Comparison of ENCODE assay signal across 8 cellular contexts in the genomic region with DNA sequence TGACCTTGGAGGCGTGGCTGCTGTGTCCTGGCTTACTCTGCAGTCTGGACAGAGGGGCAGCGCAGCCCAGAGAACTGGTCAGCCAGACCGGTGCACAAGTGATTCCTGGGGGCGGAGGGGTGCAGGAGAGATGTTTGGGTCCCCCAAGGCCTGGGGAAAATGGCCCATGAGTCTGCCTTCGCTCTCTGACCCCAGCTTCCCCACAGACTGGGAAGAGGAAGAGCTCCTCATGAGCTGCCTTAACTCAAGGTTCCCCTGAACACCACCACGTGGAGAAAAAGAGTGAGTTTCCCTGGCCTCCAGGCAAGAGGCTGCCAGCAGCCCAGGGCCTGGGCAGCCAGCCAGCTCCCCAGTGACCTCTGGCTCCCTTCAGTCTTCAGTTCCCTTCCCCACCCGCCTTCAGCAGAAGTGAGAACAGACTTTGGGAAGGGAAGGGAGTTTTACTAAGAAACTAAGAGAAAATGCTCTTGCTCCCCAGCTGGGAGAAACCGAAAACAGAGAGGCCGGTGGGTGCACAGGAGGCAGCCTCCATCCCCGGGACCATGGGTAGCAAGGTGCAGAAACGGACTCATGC. TPM values are rescaled to one million over a fixed set of nuclear protein-coding genes. Genes with fewer than 3 reads are reported as not detected.
DNase-seq lines count a peak whose midpoint lies in the region; ATAC-seq, FAIRE-seq and TF ChIP-seq lines count a peak whose summit lies in the region.

No MANE protein-coding gene starts in this region.

- peaks cover 76% of the 10 kb centered on the region for H3K4me1 ChIP-seq in GM12878 (ENCODE audit: control insufficient read depth, insufficient read depth, low read length)
- H3K4me1 ChIP-seq in tibial artery, result peaks cover 0 to 34% (median 28%) of the 10 kb centered on the region in 4 donors

- H4K20me1 ChIP-seq in GM12878 (ENCODE audit: control insufficient read depth, insufficient read depth), result no peaks in the 10 kb centered on the region

- BruUV-seq in GM12878 (replicated peaks; lab: Mats Ljungman, UMichigan), result no TSS peak

- RAD21 ChIA-PET in GM12878 (lab: Charles Lee; ENCODE audit: unreplicated experiment), result interaction anchor here (0.9 to 3.3 kb wide), 13 partner anchors 10 to 124 kb away, joined by 3 to 29 read pairs (median 4); a partner anchor contains a TSS

- CTCF ChIA-PET in GM12878 (lab: Yijun Ruan, JAX), result interaction anchor here (0.7 to 5.0 kb wide), 9 partner anchors 9 to 107 kb away, joined by 3 to 51 read pairs (median 5); no protein-coding TSS in a partner anchor

- H3K36me3 ChIP-seq in GM12878 (ENCODE audit: control insufficient read depth in 2 of 2, insufficient read depth in 2 of 2, low read length in 1 of 2) (peaks cover 0 to 5% of the 10 kb centered on the region in 2 experiments; a peak in 3 of 4 replicates), tibial artery (no peaks in the 10 kb centered on the region)

- peaks cover 6% of the 10 kb centered on the region for H3K79me2 ChIP-seq in GM12878 (ENCODE audit: control insufficient read depth, insufficient read depth, low read length)

- peak overlapping the region; percentile 57 for H3K4me2 ChIP-seq in GM12878 (ENCODE audit: control insufficient read depth, insufficient read depth)

- FAIRE-seq in GM12878 (lab: Jason Lieb, UNC), result peak; percentile 54

- in situ Hi-C loops in GM12878 (cut with MboI), result no loop called here

- H2AFZ ChIP-seq in GM12878 (ENCODE audit: control insufficient read depth, low read depth, low read length), result no peak overlapping the region

- no peak for TF ChIP-seq EP300 in GM12878 (IDR thresholded peaks at IDR 0.05; ENCODE audit: borderline replicate concordance in 1 of 2, control insufficient read depth in 1 of 2, low read depth in 2 of 2, low read length in 2 of 2)

- 47% methylated on average over 11 of the region's 11 CpGs for WGBS in GM12878 (ENCODE audit: insufficient coverage, insufficient replicate concordance, low lambda C conversion rate, missing lambda C conversion rate)

- H3K9me3 ChIP-seq in GM12878 (replicated peaks; ENCODE audit: control insufficient read depth, insufficient read depth, low read length), result no peaks in the 10 kb centered on the region
- no peaks in the 10 kb centered on the region for H3K9me3 ChIP-seq in tibial artery

- peak overlapping the region; percentile 40 for H3K9ac ChIP-seq in GM12878 (ENCODE audit: control insufficient read depth, insufficient read depth, low read length)

- no peak for TF ChIP-seq RAD21 in GM12878 (IDR thresholded peaks at IDR 0.05; ENCODE audit: insufficient read depth, low read depth, low read length)

- H3K27me3 ChIP-seq in GM12878 (replicated peaks in 1 of 2; ENCODE audit: control insufficient read depth in 2 of 2, insufficient read depth in 2 of 2, low read length in 1 of 2) (no peaks in the 10 kb centered on the region), tibial artery (peaks cover 0 to 25% of the 10 kb centered on the region in 2 donors)

- ATAC-seq in GM12878 (peak; percentile 2; the same call in 1 of the 3 replicates), GM21825 (IDR thresholded peaks at IDR 0.05; ENCODE audit: unreplicated experiment) (no peak)

- DNase-seq in COR-L47 (lab: John Stamatoyannopoulos, UW), result peak; percentile 43
- DNase-seq in LHCN-M2 (ENCODE audit: low read depth), result peak; percentile 48
- DNase-seq in GM12878 (ENCODE audit: low read depth, low spot score), result no peak
- DNase-seq in left kidney (ENCODE audit: low read depth, low spot score), result peak; percentile 75
- DNase-seq in tibial artery, result peak; percentile 77 to 90
- no peak for DNase-seq in NCI-H2029 treated with DMSO at 0.1 percent for 48 hours (lab: John Stamatoyannopoulos, UW)
- DNase-seq in stimulated activated CD4-positive, alpha-beta T cell treated with anti-CD3 and anti-CD28 coated beads, Interleukin-2, amount 100 ng/mL, for 48 hours, result no peak

- H3K4me3 ChIP-seq in GM12878 (no peak overlapping the region), tibial artery (no peak overlapping the region)

- peak overlapping the region; percentile 77 for H3K27ac ChIP-seq in GM12878 (ENCODE audit: control insufficient read depth, insufficient read depth)
- H3K27ac ChIP-seq in tibial artery, result peak overlapping the region in 1 of 2 donors; percentile 35

- SMC1A ChIA-PET in GM12878 (lab: Charles Lee; ENCODE audit: uncharacterized antibody, unreplicated experiment), result interaction anchor here (0.7 to 1.9 kb wide), 12 partner anchors 8 to 39 kb away, joined by 3 to 9 read pairs (median 4); a partner anchor contains a TSS

- intact Hi-C loops in GM12878 (cut with micrococcal nuclease; ENCODE audit: unreplicated experiment) (no loop called here), tibial artery (cut with DNase I; ENCODE audit: low total_unique reads) (no loop called here)

- TF ChIP-seq POLR2A in GM12878 (IDR thresholded peaks at IDR 0.05; ENCODE audit: low read depth, low read length), result 0 out of 2 replicates have a peak, but pooled peaks have one; percentile 2

- POLR2A ChIA-PET in GM12878 (lab: Charles Lee), result interaction anchor here (0.9 to 5.1 kb wide), 13 partner anchors 9 to 34 kb away, joined by 3 to 37 read pairs (median 10); a partner anchor contains a TSS

- TF ChIP-seq CTCF in GM12878 (IDR thresholded peaks at IDR 0.05 in 2 of 3, conservative IDR thresholded peaks at IDR 0.05 in 1 of 3; ENCODE audit: control insufficient read depth in 2 of 3, extremely low read depth in 1 of 3, insufficient read depth in 1 of 3, low read depth in 3 of 3, low read length in 3 of 3), result no peak
- peak in 1 of 2 experiments; percentile 9 for TF ChIP-seq CTCF in tibial artery (IDR thresholded peaks at IDR 0.05)

RNA-seq across cellular contexts. Expression of a gene that starts 2.0 kb away (rescaled TPM):
- total RNA-seq in LHCN-M2 (2014; rRNA removed) (not detected in 2 replicates), GM12878 (2014; rRNA removed) (2.1 and 5.9 TPM in 2 replicates), GM12878 (2014; rRNA removed; fragmentation: Illumina TruSeq; extraction: Trizol) (1.6 and 1.9 TPM in 2 replicates), GM12878 (2021) (3.1 and 4.4 TPM in 2 replicates)
- not detected for polyA plus RNA-seq in LHCN-M2 (2012)
- 3.6 and 5.5 TPM in 2 replicates for total RNA-seq in GM12878 (2013; cell fraction: nucleolus; rRNA removed)
- polyA plus RNA-seq in GM12878 (2011; ENCODE audit: low read depth), result 1.5 TPM
- polyA plus RNA-seq in GM12878 (2011; rRNA removed) (2.2 and 3.5 TPM in 2 replicates), GM12878 (2014; fragmentation: Illumina TruSeq; extraction: Trizol) (0.22 and 1.4 TPM in 2 replicates), GM12878 (2014; fragmentation: Nextera tagmentation; extraction: Ambion mirVana) (under 1 TPM; 0.20 to 0.48 TPM), GM12878 (2014; rRNA removed) (4.8 and 5.6 TPM in 2 replicates), GM12878 (2016; fragmentation: Nextera tagmentation; extraction: Ambion mirVana) (1 to 10 TPM; 3.0 to 4.5 TPM)
- polyA plus RNA-seq in GM12878 (2011; cell fraction: cytosol; rRNA removed), result 4.1 and 4.5 TPM in 2 replicates
- polyA plus RNA-seq in GM12878 (2011; cell fraction: nucleus; rRNA removed), result 5.0 and 11.8 TPM in 2 replicates
- polyA plus RNA-seq in GM12878 (2012), result 3.6 and 6.7 TPM in 2 replicates
- 2.9 and 5.1 TPM in 2 replicates for polyA minus RNA-seq in GM12878 (2011; rRNA and poly(A)+ RNA removed)
- 2.7 TPM in 1 of 2 replicates, not detected in the other for polyA minus RNA-seq in GM12878 (2011; cell fraction: cytosol; rRNA and poly(A)+ RNA removed)
- 0.36 and 4.7 TPM in 2 replicates for polyA minus RNA-seq in GM12878 (2011; cell fraction: nucleus; rRNA and poly(A)+ RNA removed)

RNA-seq across cellular contexts. Expression of a gene that starts 13.7 kb away (rescaled TPM):
- total RNA-seq in LHCN-M2 (2014; rRNA removed), result not detected in 2 replicates
- polyA plus RNA-seq in LHCN-M2 (2012), result not detected
- total RNA-seq in GM12878 (2013; cell fraction: nucleolus; rRNA removed), result 310 and 316 TPM in 2 replicates
- 40.9 and 41.9 TPM in 2 replicates for total RNA-seq in GM12878 (2014; rRNA removed)
- 22.2 and 25.4 TPM in 2 replicates for total RNA-seq in GM12878 (2014; rRNA removed; fragmentation: Illumina TruSeq; extraction: Trizol)
- 120 and 128 TPM in 2 replicates for total RNA-seq in GM12878 (2021)
- polyA plus RNA-seq in GM12878 (2011; ENCODE audit: low read depth), result 110 TPM
- 19.5 and 36.5 TPM in 2 replicates for polyA plus RNA-seq in GM12878 (2011; rRNA removed)
- polyA plus RNA-seq in GM12878 (2011; cell fraction: cytosol; rRNA removed), result 62.8 and 67.7 TPM in 2 replicates
- 353 and 365 TPM in 2 replicates for polyA plus RNA-seq in GM12878 (2011; cell fraction: nucleus; rRNA removed)
- 116 and 163 TPM in 2 replicates for polyA plus RNA-seq in GM12878 (2012)
- 16.7 and 45.9 TPM in 2 replicates for polyA plus RNA-seq in GM12878 (2014; fragmentation: Illumina TruSeq; extraction: Trizol)
- 1 to 10 TPM; 2.7 to 8.4 TPM for polyA plus RNA-seq in GM12878 (2014; fragmentation: Nextera tagmentation; extraction: Ambion mirVana)
- polyA plus RNA-seq in GM12878 (2014; rRNA removed), result 118 and 129 TPM in 2 replicates
- 10 to 100 TPM; 38.2 to 48.1 TPM for polyA plus RNA-seq in GM12878 (2016; fragmentation: Nextera tagmentation; extraction: Ambion mirVana)
- 87.9 and 94.3 TPM in 2 replicates for polyA minus RNA-seq in GM12878 (2011; rRNA and poly(A)+ RNA removed)
- 17.8 and 22.5 TPM in 2 replicates for polyA minus RNA-seq in GM12878 (2011; cell fraction: cytosol; rRNA and poly(A)+ RNA removed)
- 96.8 and 128 TPM in 2 replicates for polyA minus RNA-seq in GM12878 (2011; cell fraction: nucleus; rRNA and poly(A)+ RNA removed)

RNA-seq across cellular contexts. Expression of a gene that starts 15.7 kb away (rescaled TPM):
- total RNA-seq in LHCN-M2 (2014; rRNA removed) (0.11 TPM in 1 of 2 replicates, not detected in the other), GM12878 (2014; rRNA removed) (104 and 117 TPM in 2 replicates), GM12878 (2014; rRNA removed; fragmentation: Illumina TruSeq; extraction: Trizol) (34.2 and 39.1 TPM in 2 replicates), GM12878 (2021) (206 and 232 TPM in 2 replicates)
- 0.52 TPM for polyA plus RNA-seq in LHCN-M2 (2012)
- 479 and 553 TPM in 2 replicates for total RNA-seq in GM12878 (2013; cell fraction: nucleolus; rRNA removed)
- polyA plus RNA-seq in GM12878 (2011; ENCODE audit: low read depth), result 47.5 TPM
- polyA plus RNA-seq in GM12878 (2011; rRNA removed) (25.6 and 38.0 TPM in 2 replicates), GM12878 (2014; fragmentation: Illumina TruSeq; extraction: Trizol) (2.0 and 20.0 TPM in 2 replicates), GM12878 (2014; fragmentation: Nextera tagmentation; extraction: Ambion mirVana) (10 to 100 TPM in 1 of 2 experiments, 1 to 10 TPM in 1; 1.9 to 11.5 TPM), GM12878 (2014; rRNA removed) (136 and 153 TPM in 2 replicates), GM12878 (2016; fragmentation: Nextera tagmentation; extraction: Ambion mirVana) (10 to 100 TPM; 82.0 to 94.4 TPM)
- polyA plus RNA-seq in GM12878 (2011; cell fraction: cytosol; rRNA removed), result 39.0 and 65.3 TPM in 2 replicates
- polyA plus RNA-seq in GM12878 (2011; cell fraction: nucleus; rRNA removed), result 658 and 780 TPM in 2 replicates
- polyA plus RNA-seq in GM12878 (2012), result 192 and 207 TPM in 2 replicates
- polyA minus RNA-seq in GM12878 (2011; rRNA and poly(A)+ RNA removed), result 24.9 and 76.7 TPM in 2 replicates
- 38.3 and 48.8 TPM in 2 replicates for polyA minus RNA-seq in GM12878 (2011; cell fraction: cytosol; rRNA and poly(A)+ RNA removed)
- polyA minus RNA-seq in GM12878 (2011; cell fraction: nucleus; rRNA and poly(A)+ RNA removed), result 152 and 216 TPM in 2 replicates

RNA-seq across cellular contexts. Expression of a gene that starts 24.1 kb away (rescaled TPM):
- total RNA-seq in LHCN-M2 (2014; rRNA removed), result 0.45 and 1.6 TPM in 2 replicates
- polyA plus RNA-seq in LHCN-M2 (2012), result 8.3 TPM
- total RNA-seq in GM12878 (2013; cell fraction: nucleolus; rRNA removed), result 161 and 167 TPM in 2 replicates
- 189 and 212 TPM in 2 replicates for total RNA-seq in GM12878 (2014; rRNA removed)
- total RNA-seq in GM12878 (2014; rRNA removed; fragmentation: Illumina TruSeq; extraction: Trizol), result 112 and 126 TPM in 2 replicates
- total RNA-seq in GM12878 (2021), result 291 and 310 TPM in 2 replicates
- 105 TPM for polyA plus RNA-seq in GM12878 (2011; ENCODE audit: low read depth)
- polyA plus RNA-seq in GM12878 (2011; rRNA removed), result 134 and 329 TPM in 2 replicates
- polyA plus RNA-seq in GM12878 (2011; cell fraction: cytosol; rRNA removed), result 630 and 860 TPM in 2 replicates
- polyA plus RNA-seq in GM12878 (2011; cell fraction: nucleus; rRNA removed), result 304 and 332 TPM in 2 replicates
- polyA plus RNA-seq in GM12878 (2012), result 386 and 393 TPM in 2 replicates
- 69.3 and 212 TPM in 2 replicates for polyA plus RNA-seq in GM12878 (2014; fragmentation: Illumina TruSeq; extraction: Trizol)
- polyA plus RNA-seq in GM12878 (2014; fragmentation: Nextera tagmentation; extraction: Ambion mirVana), result 10 to 100 TPM in 1 of 2 experiments, 1 to 10 TPM in 1; 4.4 to 28.8 TPM
- polyA plus RNA-seq in GM12878 (2014; rRNA removed), result 310 and 312 TPM in 2 replicates
- 100 to 1,000 TPM; 491 to 529 TPM for polyA plus RNA-seq in GM12878 (2016; fragmentation: Nextera tagmentation; extraction: Ambion mirVana)
- 329 and 477 TPM in 2 replicates for polyA minus RNA-seq in GM12878 (2011; rRNA and poly(A)+ RNA removed)
- 131 and 150 TPM in 2 replicates for polyA minus RNA-seq in GM12878 (2011; cell fraction: cytosol; rRNA and poly(A)+ RNA removed)
- polyA minus RNA-seq in GM12878 (2011; cell fraction: nucleus; rRNA and poly(A)+ RNA removed), result 60.8 and 82.3 TPM in 2 replicates

RNA-seq across cellular contexts. Expression of a gene that starts 42.6 kb away (rescaled TPM):
- total RNA-seq in LHCN-M2 (2014; rRNA removed), result 179 and 198 TPM in 2 replicates
- polyA plus RNA-seq in LHCN-M2 (2012), result 153 TPM
- 11.3 and 13.8 TPM in 2 replicates for total RNA-seq in GM12878 (2013; cell fraction: nucleolus; rRNA removed)
- total RNA-seq in GM12878 (2014; rRNA removed), result 93.2 and 102 TPM in 2 replicates
- 49.9 and 53.4 TPM in 2 replicates for total RNA-seq in GM12878 (2014; rRNA removed; fragmentation: Illumina TruSeq; extraction: Trizol)
- total RNA-seq in GM12878 (2021), result 89.7 and 96.3 TPM in 2 replicates
- 34.9 TPM for polyA plus RNA-seq in GM12878 (2011; ENCODE audit: low read depth)
- polyA plus RNA-seq in GM12878 (2011; rRNA removed), result 32.6 and 62.7 TPM in 2 replicates
- polyA plus RNA-seq in GM12878 (2011; cell fraction: cytosol; rRNA removed), result 161 and 278 TPM in 2 replicates
- polyA plus RNA-seq in GM12878 (2011; cell fraction: nucleus; rRNA removed), result 136 and 156 TPM in 2 replicates
- polyA plus RNA-seq in GM12878 (2012), result 62.9 and 70.7 TPM in 2 replicates
- polyA plus RNA-seq in GM12878 (2014; fragmentation: Illumina TruSeq; extraction: Trizol), result 27.4 and 55.2 TPM in 2 replicates
- 10 to 100 TPM in 1 of 2 experiments, 1 to 10 TPM in 1; 4.6 to 13.0 TPM for polyA plus RNA-seq in GM12878 (2014; fragmentation: Nextera tagmentation; extraction: Ambion mirVana)
- 127 and 128 TPM in 2 replicates for polyA plus RNA-seq in GM12878 (2014; rRNA removed)
- polyA plus RNA-seq in GM12878 (2016; fragmentation: Nextera tagmentation; extraction: Ambion mirVana), result 100 to 1,000 TPM; 168 to 175 TPM
- 92.8 and 202 TPM in 2 replicates for polyA minus RNA-seq in GM12878 (2011; rRNA and poly(A)+ RNA removed)
- polyA minus RNA-seq in GM12878 (2011; cell fraction: cytosol; rRNA and poly(A)+ RNA removed), result 47.4 and 52.8 TPM in 2 replicates
- 23.5 and 34.4 TPM in 2 replicates for polyA minus RNA-seq in GM12878 (2011; cell fraction: nucleus; rRNA and poly(A)+ RNA removed)

Comparison
In these comparisons a context has a peak if more than half of its experiments do, and no peak if none do; other contexts are left out.
1. DNase-seq: peak in COR-L47 (single experiment), LHCN-M2 (single experiment), left kidney (single experiment) and tibial artery (2 of 2); none in GM12878 (single experiment), NCI-H2029 treated with DMSO at 0.1 percent for 48 hours (single experiment) and stimulated activated CD4-positive, alpha-beta T cell treated with anti-CD3 and anti-CD28 coated beads, Interleukin-2, amount 100 ng/mL, for 48 hours (0 of 2).
2. RNA of a gene that starts 13.7 kb away (total RNA-seq): 22.2 to 316 TPM in GM12878; not detected in LHCN-M2; every median in the first group is over 10 times any median in the second.
3. RNA of a gene that starts 15.7 kb away (total RNA-seq): 34.2 to 553 TPM in GM12878; 0.11 TPM in LHCN-M2; every median in the first group is over 10 times any median in the second.